ENCODE assay signal across 8 cellular contexts in genomic region chr11:117316197-117316961, GRCh38. TPM values are rescaled to one million over a fixed set of nuclear protein-coding genes. Genes with fewer than 3 reads are reported as not detected.
DNase-seq lines count a peak whose midpoint lies in the region; ATAC-seq and TF ChIP-seq lines count a peak whose summit lies in the region.

BACE1 (minus strand) TSS chr11:117316256; CDS start chr11:117315795, 461 bp downstream.

- in situ Hi-C loops in ACHN (cut with HindIII; ENCODE audit: low pct_ligation_motif_present, low pct_unique_long_range_greater_than_20kb, low sequenced_read_pairs) (no loop called here), GM13976 (cut with MboI; ENCODE audit: low sequenced_read_pairs, unreplicated experiment) (no loop called here)

- H3K27ac Mint-ChIP-seq in type B pancreatic cell = peak within 1 kb of the TSS; percentile 48

- no peaks in the 10 kb centered on the region for H3K9me3 Mint-ChIP-seq in activated T-cell treated with anti-CD3 and anti-CD28 coated beads, Interleukin-2, amount 50 U/mL, for 4 hours
- H3K9me3 Mint-ChIP-seq in type B pancreatic cell = no peaks in the 10 kb centered on the region

- no peak for TF ChIP-seq CTCF in GM13976 (IDR thresholded peaks at IDR 0.05; ENCODE audit: borderline replicate concordance, control extremely low read depth, extremely low read depth, insufficient read depth, missing control alignments)
- peak; percentile 51 for TF ChIP-seq CTCF in fibroblast of pulmonary artery (IDR thresholded peaks at IDR 0.05; ENCODE audit: low read length, missing control alignments)
- peak; percentile 47 for TF ChIP-seq CTCF in type B pancreatic cell (conservative IDR thresholded peaks at IDR 0.05)

- H3K9ac ChIP-seq in mucosa of rectum (ENCODE audit: low read depth in 1 of 2, low read length in 2 of 2) = peak within 1 kb of the TSS; percentile 41 to 64

- peaks cover 27% of the 10 kb centered on the region for H3K27me3 Mint-ChIP-seq in activated T-cell treated with anti-CD3 and anti-CD28 coated beads, Interleukin-2, amount 50 U/mL, for 4 hours (ENCODE audit: low read depth)
- H3K27me3 Mint-ChIP-seq in type B pancreatic cell = no peaks in the 10 kb centered on the region

- H3K36me3 Mint-ChIP-seq in activated T-cell treated with anti-CD3 and anti-CD28 coated beads, Interleukin-2, amount 50 U/mL, for 4 hours (ENCODE audit: insufficient read depth) = no peaks in the 10 kb centered on the region
- no peaks in the 10 kb centered on the region for H3K36me3 Mint-ChIP-seq in type B pancreatic cell

- peaks cover 13% of the 10 kb centered on the region for H3K4me1 Mint-ChIP-seq in activated T-cell treated with anti-CD3 and anti-CD28 coated beads, Interleukin-2, amount 50 U/mL, for 4 hours (ENCODE audit: low read depth)
- peaks cover 21% of the 10 kb centered on the region for H3K4me1 Mint-ChIP-seq in type B pancreatic cell (ENCODE audit: unreplicated experiment)

- H3K9me3 ChIP-seq in mucosa of rectum (ENCODE audit: control insufficient read depth in 2 of 2, low read length in 2 of 2) = no peaks in the 10 kb centered on the region

- peaks cover 10 to 15% of the 10 kb centered on the region in 2 donors for H3K4me1 ChIP-seq in mucosa of rectum (ENCODE audit: control insufficient read depth in 2 of 2, insufficient read depth in 2 of 2, low read length in 2 of 2)

- peak; percentile 84 for DNase-seq in ACHN
- DNase-seq in GM13976 (ENCODE audit: low spot score) = peak; percentile 65
- peak; percentile 85 for DNase-seq in NCI-H226
- DNase-seq in activated T-cell treated with anti-CD3 and anti-CD28 coated beads, Interleukin-2, amount 50 U/mL, for 4 hours = no peak
- peak; percentile 86 for DNase-seq in fibroblast of pulmonary artery (ENCODE audit: low read depth)
- peak; percentile 82 for DNase-seq in type B pancreatic cell (ENCODE audit: extremely low spot score, unreplicated experiment)

- H3K27ac ChIP-seq in mucosa of rectum (ENCODE audit: low read depth in 2 of 2, low read length in 2 of 2) = no peak within 1 kb of the TSS

- H3K27me3 ChIP-seq in mucosa of rectum (ENCODE audit: control insufficient read depth in 2 of 2, insufficient read depth in 2 of 2, low read length in 2 of 2) = no peaks in the 10 kb centered on the region

- peak; percentile 33 to 39 for ATAC-seq in activated T-cell treated with anti-CD3 and anti-CD28 coated beads, Interleukin-2, amount 50 U/mL, for 4 hours
- ATAC-seq in HG03520 (IDR thresholded peaks at IDR 0.05; ENCODE audit: unreplicated experiment) = no peak

- H3K4me3 Mint-ChIP-seq in activated T-cell treated with anti-CD3 and anti-CD28 coated beads, Interleukin-2, amount 50 U/mL, for 4 hours = peak within 1 kb of the TSS; percentile 78
- peak within 1 kb of the TSS; percentile 93 for H3K4me3 Mint-ChIP-seq in type B pancreatic cell

- H3K4me3 ChIP-seq in fibroblast of pulmonary artery (replicated peaks; ENCODE audit: low read depth, low read length) = peak within 1 kb of the TSS; percentile 77
- peak within 1 kb of the TSS; percentile 64 to 79 for H3K4me3 ChIP-seq in mucosa of rectum (ENCODE audit: low read length in 2 of 2)

- no peaks in the 10 kb centered on the region for H3K36me3 ChIP-seq in mucosa of rectum (ENCODE audit: control insufficient read depth in 2 of 2, insufficient read depth in 2 of 2, low read length in 2 of 2)

RNA-seq across cellular contexts. Expression of gene BACE1, which starts in this region (rescaled TPM):
- total RNA-seq in activated T-cell treated with anti-CD3 and anti-CD28 coated beads, Interleukin-2, amount 50 U/mL, for 4 hours = 1 to 10 TPM in 1 of 3 donors, under 1 TPM in 2; 0.37 to 1.0 (median 0.48) TPM
- 26.2 and 37.4 TPM in 2 replicates for total RNA-seq in type B pancreatic cell (ENCODE audit: low replicate concordance)

Comparison
In these comparisons a context has a peak if more than half of its experiments do, and no peak if none do; other contexts are left out.
1. RNA of gene BACE1 (total RNA-seq): 26.2 to 37.4 TPM in type B pancreatic cell; 0.37 to 1.0 TPM in activated T-cell treated with anti-CD3 and anti-CD28 coated beads, Interleukin-2, amount 50 U/mL, for 4 hours; every median in the first group is over 10 times any median in the second.